In the genomic region with DNA sequence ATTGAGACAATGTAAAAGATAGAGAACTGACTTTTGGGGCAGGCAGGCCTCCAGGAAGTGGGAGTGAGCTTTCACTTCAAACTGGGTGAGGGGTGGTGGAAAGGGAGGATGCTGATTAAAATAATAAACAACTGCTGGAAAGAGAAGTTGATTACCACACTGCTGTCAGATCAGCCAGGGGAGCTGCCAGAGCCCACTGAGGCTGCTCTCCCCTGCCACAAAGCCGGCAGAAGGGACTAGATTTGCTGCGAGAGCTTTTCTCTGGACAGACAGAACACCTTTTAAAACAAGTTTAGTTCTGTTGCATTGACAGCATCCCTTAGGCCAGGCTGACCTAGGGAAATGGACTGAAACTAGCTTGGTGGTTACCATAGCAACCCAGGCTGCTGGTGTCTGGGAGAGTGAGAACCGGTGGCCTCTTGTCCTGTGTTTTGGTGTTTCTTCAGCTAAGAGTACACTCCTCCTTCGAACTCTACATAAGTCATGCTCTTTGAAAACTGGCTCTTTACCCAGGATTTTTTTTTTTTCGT, we compare ENCODE assay signal across 8 cellular contexts.
DNase-seq lines count a peak whose midpoint lies in the region; ATAC-seq, FAIRE-seq and TF ChIP-seq lines count a peak whose summit lies in the region.

No MANE protein-coding gene starts in this region.

- no peaks in the 10 kb centered on the region for H3K27me3 ChIP-seq in CD8-positive, alpha-beta memory T cell (ENCODE audit: insufficient read depth, low read length, poor library complexity, severe bottlenecking)
- no peaks in the 10 kb centered on the region for H3K27me3 ChIP-seq in suprapubic skin

- H3K36me3 Mint-ChIP-seq in CD8-positive, alpha-beta memory T cell, result peaks cover 0 to 4% (median 3%) of the 10 kb centered on the region in 3 donors
- peaks cover 2% of the 10 kb centered on the region for H3K36me3 Mint-ChIP-seq in activated T-cell treated with anti-CD3 and anti-CD28 coated beads, Interleukin-2, amount 50 U/mL, for 4 hours (ENCODE audit: insufficient read depth)
- no peaks in the 10 kb centered on the region for H3K36me3 Mint-ChIP-seq in stimulated activated naive CD8-positive, alpha-beta T cell treated with anti-CD3 and anti-CD28 coated beads, Interleukin-15, Interleukin-2, amounts not matched to agents 100 ng/mL and 50 ng/mL, for 24 hours (ENCODE audit: low read depth)

- ATAC-seq in GM19328 (IDR thresholded peaks at IDR 0.05; ENCODE audit: unreplicated experiment) (peak; percentile 60), HG03558 (IDR thresholded peaks at IDR 0.05; ENCODE audit: extremely low read depth, unreplicated experiment) (peak; percentile 57)
- ATAC-seq in activated T-cell treated with anti-CD3 and anti-CD28 coated beads, Interleukin-2, amount 50 U/mL, for 4 hours, result peak in 1 of 2 donors; percentile 11

- CTCF ChIA-PET in CD8-positive, alpha-beta memory T cell (lab: Charles Lee), result no interaction called here

- H3K4me3 ChIP-seq in CD8-positive, alpha-beta memory T cell (ENCODE audit: low read length), result no peak overlapping the region
- H3K4me3 ChIP-seq in iPS-18c (ENCODE audit: insufficient read depth, low read depth, low read length) (peak overlapping the region; percentile 20), suprapubic skin (no peak overlapping the region)

- POLR2A ChIA-PET in CD8-positive, alpha-beta memory T cell (lab: Charles Lee), result no interaction called here

- H3K9me3 Mint-ChIP-seq in CD8-positive, alpha-beta memory T cell, result no peaks in the 10 kb centered on the region
- no peaks in the 10 kb centered on the region for H3K9me3 Mint-ChIP-seq in activated T-cell treated with anti-CD3 and anti-CD28 coated beads, Interleukin-2, amount 50 U/mL, for 4 hours
- no peaks in the 10 kb centered on the region for H3K9me3 Mint-ChIP-seq in stimulated activated naive CD8-positive, alpha-beta T cell treated with anti-CD3 and anti-CD28 coated beads, Interleukin-15, Interleukin-2, amounts not matched to agents 100 ng/mL and 50 ng/mL, for 24 hours

- peaks cover 17% of the 10 kb centered on the region for H3K4me1 ChIP-seq in CD8-positive, alpha-beta memory T cell (ENCODE audit: insufficient read depth, low read length)
- peaks cover 21% of the 10 kb centered on the region for H3K4me1 ChIP-seq in suprapubic skin

- H3K27me3 Mint-ChIP-seq in CD8-positive, alpha-beta memory T cell, result no peaks in the 10 kb centered on the region
- H3K27me3 Mint-ChIP-seq in activated T-cell treated with anti-CD3 and anti-CD28 coated beads, Interleukin-2, amount 50 U/mL, for 4 hours (ENCODE audit: low read depth), result no peaks in the 10 kb centered on the region
- H3K27me3 Mint-ChIP-seq in stimulated activated naive CD8-positive, alpha-beta T cell treated with anti-CD3 and anti-CD28 coated beads, Interleukin-15, Interleukin-2, amounts not matched to agents 100 ng/mL and 50 ng/mL, for 24 hours, result no peaks in the 10 kb centered on the region

- FAIRE-seq in frontal cortex (lab: Jason Lieb, UNC), result no peak

- H3K27ac ChIP-seq in CD8-positive, alpha-beta memory T cell (ENCODE audit: low read depth, low read length), result no peak overlapping the region
- H3K27ac ChIP-seq in suprapubic skin, result no peak overlapping the region

- H3K4me3 Mint-ChIP-seq in CD8-positive, alpha-beta memory T cell, result peak overlapping the region in 6 of 7 donors; percentile 29 to 85 (median 48)
- peak overlapping the region; percentile 49 for H3K4me3 Mint-ChIP-seq in activated T-cell treated with anti-CD3 and anti-CD28 coated beads, Interleukin-2, amount 50 U/mL, for 4 hours
- H3K4me3 Mint-ChIP-seq in stimulated activated naive CD8-positive, alpha-beta T cell treated with anti-CD3 and anti-CD28 coated beads, Interleukin-15, Interleukin-2, amounts not matched to agents 100 ng/mL and 50 ng/mL, for 24 hours, result peak overlapping the region; percentile 60

- H3K27ac Mint-ChIP-seq in CD8-positive, alpha-beta memory T cell, result peak overlapping the region; percentile 62 to 96 (median 80)
- H3K27ac Mint-ChIP-seq in stimulated activated naive CD8-positive, alpha-beta T cell treated with anti-CD3 and anti-CD28 coated beads, Interleukin-15, Interleukin-2, amounts not matched to agents 100 ng/mL and 50 ng/mL, for 24 hours, result peak overlapping the region; percentile 80

- no peak for DNase-seq in CD8-positive, alpha-beta memory T cell
- no peak for DNase-seq in activated T-cell treated with anti-CD3 and anti-CD28 coated beads, Interleukin-2, amount 50 U/mL, for 4 hours
- DNase-seq in suprapubic skin (ENCODE audit: low spot score in 2 of 2) (no peak), frontal cortex (ENCODE audit: low spot score in 2 of 2) (no peak)

- no peak for TF ChIP-seq POLR2A in suprapubic skin (IDR thresholded peaks at IDR 0.05)

- no peak for TF ChIP-seq CTCF in suprapubic skin (IDR thresholded peaks at IDR 0.05)

- TF ChIP-seq EP300 in suprapubic skin (IDR thresholded peaks at IDR 0.05), result no peak

- H3K4me1 Mint-ChIP-seq in CD8-positive, alpha-beta memory T cell, result peaks cover 76 to 91% (median 90%) of the 10 kb centered on the region in 3 donors
- peaks cover 74% of the 10 kb centered on the region for H3K4me1 Mint-ChIP-seq in activated T-cell treated with anti-CD3 and anti-CD28 coated beads, Interleukin-2, amount 50 U/mL, for 4 hours (ENCODE audit: low read depth)
- peaks cover 80% of the 10 kb centered on the region for H3K4me1 Mint-ChIP-seq in stimulated activated naive CD8-positive, alpha-beta T cell treated with anti-CD3 and anti-CD28 coated beads, Interleukin-15, Interleukin-2, amounts not matched to agents 100 ng/mL and 50 ng/mL, for 24 hours (ENCODE audit: low read depth)

- H3K9me3 ChIP-seq in CD8-positive, alpha-beta memory T cell (ENCODE audit: low read length), result no peaks in the 10 kb centered on the region
- no peaks in the 10 kb centered on the region for H3K9me3 ChIP-seq in iPS-18c (ENCODE audit: control insufficient read depth, insufficient read depth, low read length)
- H3K9me3 ChIP-seq in suprapubic skin, result no peaks in the 10 kb centered on the region

- H3K36me3 ChIP-seq in CD8-positive, alpha-beta memory T cell (ENCODE audit: insufficient read depth, low read length), result no peaks in the 10 kb centered on the region
- no peaks in the 10 kb centered on the region for H3K36me3 ChIP-seq in suprapubic skin

- WGBS in suprapubic skin, result 40% methylated on average over 5 of the region's 5 CpGs
